Comparison of ENCODE assay signal across 8 cellular contexts in genomic region chr13:27424246-27425150, GRCh38. TPM values are rescaled to one million over a fixed set of nuclear protein-coding genes. Genes with fewer than 3 reads are reported as not detected.
DNase-seq lines count a peak whose midpoint lies in the region; ATAC-seq, FAIRE-seq and TF ChIP-seq lines count a peak whose summit lies in the region.

GTF3A (plus strand) TSS chr13:27424619.

- no peak for FAIRE-seq in kidney (lab: Jason Lieb, UNC)

- peak within 1 kb of the TSS; percentile 85 for H3K4me3 ChIP-seq in AG04450 (ENCODE audit: low read depth, low read length)
- H3K4me3 ChIP-seq in kidney (ENCODE audit: low read length in 2 of 2): peak within 1 kb of the TSS; percentile 99 to 100

- no peaks in the 10 kb centered on the region for H3K9me3 ChIP-seq in AG04450 (ENCODE audit: control insufficient read depth, insufficient read depth, low read length)
- no peaks in the 10 kb centered on the region for H3K9me3 ChIP-seq in kidney (ENCODE audit: control insufficient read depth in 1 of 2, low read length in 2 of 2)

- H3K27ac ChIP-seq in AG04450 (ENCODE audit: low read depth, low read length) (peak within 1 kb of the TSS; percentile 21), kidney (ENCODE audit: low read depth in 2 of 2, low read length in 2 of 2) (peak within 1 kb of the TSS; percentile 91 to 94)

- no peak for TF ChIP-seq CTCF in AG04450 (IDR thresholded peaks at IDR 0.05; ENCODE audit: low read depth, low read length)
- no peak for TF ChIP-seq CTCF in kidney (IDR thresholded peaks at IDR 0.05; ENCODE audit: borderline replicate concordance, extremely low read depth, insufficient read depth)

- intact Hi-C loops in kidney (cut with DNase I): no loop called here

- CTCF ChIA-PET in AG04450 (lab: Charles Lee): interaction anchor here (1.2 to 5.1 kb wide), 6 partner anchors 49 to 494 kb away, joined by 3 to 23 read pairs (median 10); no protein-coding TSS in a partner anchor

- peak within 1 kb of the TSS; percentile 97 to 98 for H3K9ac ChIP-seq in kidney (ENCODE audit: low read length in 2 of 2)

- peak; percentile 73 for ATAC-seq in GM18909 (IDR thresholded peaks at IDR 0.05; ENCODE audit: poor library complexity, unreplicated experiment)
- ATAC-seq in HG03159 (IDR thresholded peaks at IDR 0.05; ENCODE audit: unreplicated experiment): peak; percentile 71

- no peaks in the 10 kb centered on the region for H3K27me3 ChIP-seq in AG04450 (ENCODE audit: control insufficient read depth, insufficient read depth, low read length)

- POLR2A ChIA-PET in AG04450 (lab: Yijun Ruan, JAX): interaction anchor here (1.3 kb wide), 1 partner anchor 26 kb away, joined by 3 read pairs; the partner anchor contains the start of gene MTIF3

- H3K4me1 ChIP-seq in kidney (ENCODE audit: control insufficient read depth in 1 of 2, insufficient read depth in 1 of 2, low read depth in 1 of 2, low read length in 2 of 2): peaks cover 23 to 25% of the 10 kb centered on the region in 2 donors

- peaks cover 6 to 9% of the 10 kb centered on the region in 2 donors for H3K36me3 ChIP-seq in kidney (ENCODE audit: control insufficient read depth in 1 of 2, insufficient read depth in 2 of 2, low read length in 2 of 2)

- DNase-seq in AG04450 (ENCODE audit: low read depth, low spot score) (peak; percentile 52), NCI-H446 treated with DMSO at 0.1 percent for 48 hours (lab: John Stamatoyannopoulos, UW) (peak; percentile 70), cerebellar nuclear complex (lab: John Stamatoyannopoulos, UW) (peak; percentile 5 to 31), kidney (peak; percentile 95)
- DNase-seq in activated CD4-positive, alpha-beta T cell treated with anti-CD3 and anti-CD28 coated beads for 1 hour: peak; percentile 85
- peak; percentile 82 to 84 for DNase-seq in stimulated activated CD4-positive, alpha-beta T cell treated with anti-CD3 and anti-CD28 coated beads, Interleukin-15, amount 100 ng/mL, for 1 hour (ENCODE audit: low read depth in 1 of 2, low spot score in 1 of 2)

RNA-seq across cellular contexts. Expression of gene GTF3A, which starts in this region (rescaled TPM):
- polyA plus RNA-seq in AG04450 (2011; rRNA removed) (89.0 and 104 TPM in 2 replicates), kidney (ENCODE audit: insufficient read depth, low read depth, low replicate concordance) (126 TPM)
- 30.9 and 39.1 TPM in 2 replicates for polyA minus RNA-seq in AG04450 (2011; rRNA and poly(A)+ RNA removed)
- total RNA-seq in kidney: 64.8 TPM

Comparison
In these comparisons a context has a peak if more than half of its experiments do, and no peak if none do; other contexts are left out.
1. Peak in every context shown above with its lines: DNase-seq, ATAC-seq, H3K4me3 ChIP-seq and H3K27ac ChIP-seq.
2. DNase-seq: peak in every context shown above with its lines; median percentile 95 in kidney; 85 in activated CD4-positive, alpha-beta T cell treated with anti-CD3 and anti-CD28 coated beads for 1 hour; 83 in stimulated activated CD4-positive, alpha-beta T cell treated with anti-CD3 and anti-CD28 coated beads, Interleukin-15, amount 100 ng/mL, for 1 hour; 70 in NCI-H446 treated with DMSO at 0.1 percent for 48 hours; 52 in AG04450; 18 in cerebellar nuclear complex.